Comparison of ENCODE assay signal across 23 cellular contexts in the genomic region with DNA sequence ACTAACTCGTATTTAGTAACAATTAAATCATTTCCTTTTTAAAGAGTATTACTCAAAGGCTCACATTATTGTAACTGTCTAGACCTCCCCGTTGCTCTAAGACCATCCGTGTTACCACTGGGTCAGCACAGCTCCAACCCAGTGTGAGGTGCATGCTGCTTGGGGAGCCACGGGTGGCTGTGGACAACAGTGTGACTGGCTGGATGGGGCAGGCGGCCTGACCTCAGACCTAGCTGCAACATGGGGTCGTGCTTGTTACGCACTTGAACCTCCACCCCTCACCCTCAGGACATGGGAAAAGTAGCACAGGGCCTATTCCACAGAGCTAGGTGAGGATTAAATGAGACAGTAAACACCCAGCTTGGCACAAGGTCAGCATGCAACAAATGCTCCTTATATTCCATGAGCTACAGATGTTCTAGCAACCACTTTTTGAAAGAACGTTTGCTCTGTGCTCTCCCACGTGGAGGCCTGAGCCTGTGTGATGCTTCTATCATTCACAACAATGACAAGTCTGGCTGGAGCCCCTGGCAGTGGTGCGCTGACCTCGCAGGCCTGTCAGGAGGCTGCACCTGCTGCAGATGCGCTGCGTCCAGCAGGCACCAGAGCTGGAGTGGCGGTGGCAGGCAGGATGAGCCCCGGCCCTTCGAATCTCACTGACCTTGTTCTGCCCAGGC.
DNase-seq lines count a peak whose midpoint lies in the region; ATAC-seq and TF ChIP-seq lines count a peak whose summit lies in the region.
"Had no signal": no experiment of that assay in that cellular context is flagged by ENCODE, and none has a peak within 500 bp of the region (broad histone marks: within the 10 kb centered on the region; RNA-seq: fewer than 3 reads in every experiment).

No MANE protein-coding gene starts in this region.

- POLR2A ChIA-PET in Panc1 (lab: Charles Lee), result no interaction called here

- TF ChIP-seq CTCF in Panc1 (IDR thresholded peaks at IDR 0.05) (no peak), left lung (IDR thresholded peaks at IDR 0.05) (no peak)

- intact Hi-C loops in Panc1 (cut with micrococcal nuclease; ENCODE audit: unreplicated experiment), result loop anchor here (10.0 kb wide), 1 partner anchor 178 kb away; no protein-coding TSS in a partner anchor
- intact Hi-C loops in left lung (cut with DNase I), result no loop called here

- DNase-seq in DMS53 (lab: John Stamatoyannopoulos, UW), result peak; percentile 43
- no peak for DNase-seq in DMS53 treated with DMSO at 0.1 percent for 48 hours (lab: John Stamatoyannopoulos, UW; ENCODE audit: unreplicated experiment)
- DNase-seq in Panc1 (ENCODE audit: low read depth, low spot score), result no peak
- DNase-seq in left lung, result peak in 1 of 2 donors; percentile 67
- DNase-seq in HT-29 (ENCODE audit: low spot score), result no peak
- no peak for DNase-seq in stimulated activated CD4-positive, alpha-beta T cell treated with anti-CD3 and anti-CD28 coated beads, Interleukin-1b, Interleukin-23, amount 100 ng/mL, for 48 hours
- no peak for DNase-seq in NK-92 (lab: John Stamatoyannopoulos, UW; ENCODE audit: unreplicated experiment)
- DNase-seq: 8988T; activated CD4-positive, alpha-beta T cell treated with anti-CD3 and anti-CD28 coated beads, Interleukin-2, amount 10 ng/mL, durations not matched to agents 7 days and 5 days; activated gamma-delta T cell; activated T-cell treated with anti-CD3 and anti-CD28 coated beads, Interleukin-2, amount 50 U/mL, for 24 hours; CD4-positive, CD25-positive, alpha-beta regulatory T cell; dermis blood vessel endothelial cell; DMS 273 treated with DMSO at 0.1 percent for 48 hours; mucosa of descending colon; NCI-H1105; NCI-H2081 treated with DMSO at 0.1 percent for 48 hours; NK-92 treated with Interleukin-12 subunit alpha and Interleukin-12 subunit beta, amount 100 ng/mL, for 24 hours; PC-3; small intestine; T1000; WERI-Rb-1 had no signal

- H3K4me1 ChIP-seq in Panc1 (ENCODE audit: control insufficient read depth, insufficient read depth, low read length) (peaks cover 44% of the 10 kb centered on the region), left lung (peaks cover 0 to 39% of the 10 kb centered on the region in 2 donors)

- H3K27me3 ChIP-seq in Panc1 (ENCODE audit: control insufficient read depth, insufficient read depth, low read length) (no peaks in the 10 kb centered on the region), left lung (no peaks in the 10 kb centered on the region)

- BruUV-seq in Panc1 (replicated peaks; lab: Mats Ljungman, UMichigan), result no TSS peak

- in situ Hi-C loops in Panc1 (cut with HindIII; ENCODE audit: low pct_unique_long_range_greater_than_20kb, low sequenced_read_pairs), result no loop called here

- H3K4me3 ChIP-seq in Panc1 (ENCODE audit: low read depth in 2 of 2, low read length in 2 of 2) (no peak overlapping the region), left lung (no peak overlapping the region)
- H3K4me3 ChIP-seq: mucosa of descending colon had no signal

- H3K9me3 ChIP-seq in Panc1 (ENCODE audit: control insufficient read depth, insufficient read depth, low read depth, low read length), result no peaks in the 10 kb centered on the region
- no peaks in the 10 kb centered on the region for H3K9me3 ChIP-seq in left lung
- H3K9me3 ChIP-seq: mucosa of descending colon had no signal

- H3K27ac ChIP-seq in Panc1 (ENCODE audit: low read length) (peak overlapping the region; percentile 96), left lung (no peak overlapping the region), temporal lobe (ENCODE audit: low read depth, low read length) (peak overlapping the region; percentile 72)
- H3K27ac ChIP-seq: WERI-Rb-1 had no signal

- ATAC-seq in Panc1, result no peak
- ATAC-seq in left lung, result peak; percentile 29
- ATAC-seq: mucosa of descending colon, PC-3 had no signal

- H3K36me3 ChIP-seq in Panc1 (ENCODE audit: control insufficient read depth, insufficient read depth, low read length) (no peaks in the 10 kb centered on the region), left lung (no peaks in the 10 kb centered on the region)
- H3K36me3 ChIP-seq: WERI-Rb-1 had no signal

- CTCF ChIA-PET in Panc1 (lab: Charles Lee), result no interaction called here

Comparison
In these comparisons a context has a peak if more than half of its experiments do, and no peak if none do; other contexts are left out.
1. H3K27ac ChIP-seq: peak in Panc1 (single experiment) and temporal lobe (single experiment); none in left lung (0 of 2).